ENCODE assay signal across 8 cellular contexts in the genomic region with DNA sequence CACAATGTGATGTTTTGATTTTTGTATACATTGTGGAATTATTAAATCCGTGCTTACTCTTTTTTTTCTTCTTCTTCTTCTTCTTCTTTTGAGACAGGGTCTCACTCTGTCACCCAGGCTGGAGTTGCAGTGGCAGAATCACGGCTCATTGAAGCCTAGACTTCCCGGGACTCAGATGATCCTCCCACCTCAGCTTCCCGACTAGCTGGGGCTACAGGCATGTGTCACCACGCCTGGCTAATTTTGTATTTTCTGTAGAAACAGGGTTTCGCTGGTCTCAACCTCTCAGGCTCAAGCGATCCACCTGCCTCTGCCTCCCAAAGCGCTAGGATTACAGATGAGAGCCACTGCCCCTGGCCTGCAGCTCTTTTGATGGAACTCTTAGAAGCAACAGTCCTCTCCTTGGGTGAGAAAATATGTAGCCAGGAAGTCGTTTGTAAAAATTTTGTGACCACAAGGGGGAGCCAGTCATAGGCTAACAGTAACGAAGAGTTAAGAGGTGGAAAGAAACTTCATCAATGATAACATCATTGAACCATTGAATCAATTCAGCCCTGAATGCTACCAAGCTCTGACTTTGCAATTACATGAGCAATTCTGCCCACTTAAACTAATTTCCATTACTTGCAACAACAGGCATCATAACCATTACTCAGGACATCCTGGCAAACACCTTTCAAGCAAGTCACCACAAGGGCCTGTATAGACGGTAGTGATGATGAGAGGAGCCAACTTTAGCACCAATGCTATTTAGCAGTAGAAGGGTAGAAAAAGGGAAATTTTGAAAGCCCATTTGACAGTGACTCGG. TPM values are rescaled to one million over a fixed set of nuclear protein-coding genes. Genes with fewer than 3 reads are reported as not detected.
DNase-seq lines count a peak whose midpoint lies in the region; ATAC-seq and TF ChIP-seq lines count a peak whose summit lies in the region.

No MANE protein-coding gene starts in this region.

- no peaks in the 10 kb centered on the region for H3K4me1 ChIP-seq in Peyer's patch
- H3K4me1 ChIP-seq in osteoblast (ENCODE audit: insufficient read depth, low read length), result peaks cover 4% of the 10 kb centered on the region

- peak overlapping the region; percentile 57 for H2AFZ ChIP-seq in osteoblast (ENCODE audit: low read length)

- TF ChIP-seq CTCF in 22Rv1 (IDR thresholded peaks at IDR 0.05) (peak; percentile 80), GM12872 (IDR thresholded peaks at IDR 0.05; ENCODE audit: insufficient read depth, low read depth, low read length) (peak; percentile 64), Peyer's patch (IDR thresholded peaks at IDR 0.05) (peak; percentile 68 to 76 (median 72)), fibroblast of villous mesenchyme (IDR thresholded peaks at IDR 0.05; ENCODE audit: insufficient read depth, low read depth, low read length) (peak; percentile 68), osteoblast (IDR thresholded peaks at IDR 0.05; ENCODE audit: extremely low read depth, low read depth, low read length) (peak; percentile 67)

- ATAC-seq in HG03280 (IDR thresholded peaks at IDR 0.05; ENCODE audit: unreplicated experiment) (peak; percentile 67), GM19324 (IDR thresholded peaks at IDR 0.05; ENCODE audit: low FRiP score, unreplicated experiment) (no peak)

- H3K4me2 ChIP-seq in osteoblast (ENCODE audit: insufficient read depth, low read length), result peak overlapping the region; percentile 39

- no peaks in the 10 kb centered on the region for H4K20me1 ChIP-seq in osteoblast (ENCODE audit: insufficient read depth, low read length)

- DNase-seq in Peyer's patch, result peak in 2 of 3 donors; percentile 84 to 86
- peak; percentile 20 for DNase-seq in activated T-helper 1 cell treated with Interleukin-2 at 50 U/mL for 16 hours (ENCODE audit: low read depth)
- peak; percentile 84 for DNase-seq in fibroblast of villous mesenchyme (ENCODE audit: low read depth)
- DNase-seq in osteoblast (ENCODE audit: insufficient read length, low spot score, missing footprints), result no peak

- H3K4me3 ChIP-seq in Peyer's patch (no peak overlapping the region), fibroblast of villous mesenchyme (ENCODE audit: low read depth, low read length) (no peak overlapping the region), osteoblast (ENCODE audit: insufficient read depth, low read length) (no peak overlapping the region)

- H3K9me3 ChIP-seq in Peyer's patch (no peaks in the 10 kb centered on the region), osteoblast (ENCODE audit: low read depth, low read length) (no peaks in the 10 kb centered on the region)

- H3K27me3 ChIP-seq in Peyer's patch (no peaks in the 10 kb centered on the region), osteoblast (ENCODE audit: insufficient read depth, low read length) (peaks cover 5% of the 10 kb centered on the region)

- no peak overlapping the region for H3K27ac ChIP-seq in 22Rv1
- H3K27ac ChIP-seq in Peyer's patch, result no peak overlapping the region
- no peak overlapping the region for H3K27ac ChIP-seq in osteoblast (ENCODE audit: low read depth, low read length)

- no peaks in the 10 kb centered on the region for H3K79me2 ChIP-seq in osteoblast (ENCODE audit: insufficient read depth, low read length)

- H3K36me3 ChIP-seq in Peyer's patch, result no peaks in the 10 kb centered on the region
- H3K36me3 ChIP-seq in osteoblast (ENCODE audit: insufficient read depth, low read length), result no peaks in the 10 kb centered on the region

- no peak for TF ChIP-seq POLR2A in Peyer's patch (IDR thresholded peaks at IDR 0.05)

RNA-seq across cellular contexts. Expression of gene CMTM7, which starts 16.7 kb away (rescaled TPM):
- total RNA-seq in Peyer's patch, result 10 to 100 TPM in 2 of 4 donors, 1 to 10 TPM in 2; 5.7 to 41.3 (median 10.5) TPM
- total RNA-seq in fibroblast of villous mesenchyme, result 8.2 and 8.4 TPM in 2 replicates
- 7.2 and 10.0 TPM in 2 replicates for total RNA-seq in osteoblast
